Comparison of ENCODE assay signal across 2 cellular contexts in the genomic region with DNA sequence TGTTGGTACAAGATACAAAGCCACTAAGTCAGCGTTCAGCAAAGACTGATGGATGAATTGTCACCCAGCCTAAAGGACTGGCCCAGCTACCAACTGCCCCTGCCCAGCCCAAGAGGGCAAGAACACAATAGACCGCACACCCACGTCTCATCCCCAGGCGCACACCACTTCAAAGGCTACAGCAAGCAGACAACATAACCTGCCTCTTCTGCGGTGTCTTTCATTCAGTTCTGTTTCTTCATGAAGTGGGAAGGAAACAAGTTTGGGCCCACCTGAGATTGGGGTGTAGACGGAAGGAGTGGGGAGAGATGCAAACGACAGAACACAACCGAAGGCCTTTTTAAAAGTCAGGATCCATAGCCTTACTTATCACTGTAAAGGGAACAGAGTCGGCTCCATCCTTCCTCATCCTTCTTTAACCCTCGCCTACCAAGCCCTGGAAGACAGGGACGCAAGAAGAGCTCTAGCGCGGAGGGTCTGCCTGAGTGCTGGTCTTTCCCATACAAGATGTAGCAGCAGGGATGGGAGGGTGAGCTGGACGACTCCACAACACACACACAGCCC.
TF ChIP-seq lines count a peak whose summit lies in the region.

No MANE protein-coding gene starts in this region.

TF ChIP-seq in GM23338, 12 proteins besides CTCF, POLR2A, EP300 and RAD21 (continues in another document):
- TF ChIP-seq STAT1 (IDR thresholded peaks at IDR 0.05; ENCODE audit: unreplicated experiment) (no peak), NANOG (IDR thresholded peaks at IDR 0.05; ENCODE audit: borderline replicate concordance) (no peak), ZNF114 (CRISPR knock-in tag; IDR thresholded peaks at IDR 0.05) (no peak), CREB1 (CRISPR knock-in tag; IDR thresholded peaks at IDR 0.05; ENCODE audit: low read depth) (no peak), ZNF331 (CRISPR knock-in tag; IDR thresholded peaks at IDR 0.05; ENCODE audit: low read depth) (no peak), POLR2AphosphoS5 (IDR thresholded peaks at IDR 0.05; ENCODE audit: low read depth) (no peak), EZH2phosphoT487 (IDR thresholded peaks at IDR 0.05; ENCODE audit: unreplicated experiment) (no peak), JUNB (IDR thresholded peaks at IDR 0.05; ENCODE audit: unreplicated experiment) (no peak), EZH2 (IDR thresholded peaks at IDR 0.05; ENCODE audit: low read depth, unreplicated experiment) (no peak)
- TF ChIP-seq, protein P1, sequence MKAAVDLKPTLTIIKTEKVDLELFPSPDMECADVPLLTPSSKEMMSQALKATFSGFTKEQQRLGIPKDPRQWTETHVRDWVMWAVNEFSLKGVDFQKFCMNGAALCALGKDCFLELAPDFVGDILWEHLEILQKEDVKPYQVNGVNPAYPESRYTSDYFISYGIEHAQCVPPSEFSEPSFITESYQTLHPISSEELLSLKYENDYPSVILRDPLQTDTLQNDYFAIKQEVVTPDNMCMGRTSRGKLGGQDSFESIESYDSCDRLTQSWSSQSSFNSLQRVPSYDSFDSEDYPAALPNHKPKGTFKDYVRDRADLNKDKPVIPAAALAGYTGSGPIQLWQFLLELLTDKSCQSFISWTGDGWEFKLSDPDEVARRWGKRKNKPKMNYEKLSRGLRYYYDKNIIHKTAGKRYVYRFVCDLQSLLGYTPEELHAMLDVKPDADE (IDR thresholded peaks at IDR 0.05): no peak
- TF ChIP-seq, protein P2, sequence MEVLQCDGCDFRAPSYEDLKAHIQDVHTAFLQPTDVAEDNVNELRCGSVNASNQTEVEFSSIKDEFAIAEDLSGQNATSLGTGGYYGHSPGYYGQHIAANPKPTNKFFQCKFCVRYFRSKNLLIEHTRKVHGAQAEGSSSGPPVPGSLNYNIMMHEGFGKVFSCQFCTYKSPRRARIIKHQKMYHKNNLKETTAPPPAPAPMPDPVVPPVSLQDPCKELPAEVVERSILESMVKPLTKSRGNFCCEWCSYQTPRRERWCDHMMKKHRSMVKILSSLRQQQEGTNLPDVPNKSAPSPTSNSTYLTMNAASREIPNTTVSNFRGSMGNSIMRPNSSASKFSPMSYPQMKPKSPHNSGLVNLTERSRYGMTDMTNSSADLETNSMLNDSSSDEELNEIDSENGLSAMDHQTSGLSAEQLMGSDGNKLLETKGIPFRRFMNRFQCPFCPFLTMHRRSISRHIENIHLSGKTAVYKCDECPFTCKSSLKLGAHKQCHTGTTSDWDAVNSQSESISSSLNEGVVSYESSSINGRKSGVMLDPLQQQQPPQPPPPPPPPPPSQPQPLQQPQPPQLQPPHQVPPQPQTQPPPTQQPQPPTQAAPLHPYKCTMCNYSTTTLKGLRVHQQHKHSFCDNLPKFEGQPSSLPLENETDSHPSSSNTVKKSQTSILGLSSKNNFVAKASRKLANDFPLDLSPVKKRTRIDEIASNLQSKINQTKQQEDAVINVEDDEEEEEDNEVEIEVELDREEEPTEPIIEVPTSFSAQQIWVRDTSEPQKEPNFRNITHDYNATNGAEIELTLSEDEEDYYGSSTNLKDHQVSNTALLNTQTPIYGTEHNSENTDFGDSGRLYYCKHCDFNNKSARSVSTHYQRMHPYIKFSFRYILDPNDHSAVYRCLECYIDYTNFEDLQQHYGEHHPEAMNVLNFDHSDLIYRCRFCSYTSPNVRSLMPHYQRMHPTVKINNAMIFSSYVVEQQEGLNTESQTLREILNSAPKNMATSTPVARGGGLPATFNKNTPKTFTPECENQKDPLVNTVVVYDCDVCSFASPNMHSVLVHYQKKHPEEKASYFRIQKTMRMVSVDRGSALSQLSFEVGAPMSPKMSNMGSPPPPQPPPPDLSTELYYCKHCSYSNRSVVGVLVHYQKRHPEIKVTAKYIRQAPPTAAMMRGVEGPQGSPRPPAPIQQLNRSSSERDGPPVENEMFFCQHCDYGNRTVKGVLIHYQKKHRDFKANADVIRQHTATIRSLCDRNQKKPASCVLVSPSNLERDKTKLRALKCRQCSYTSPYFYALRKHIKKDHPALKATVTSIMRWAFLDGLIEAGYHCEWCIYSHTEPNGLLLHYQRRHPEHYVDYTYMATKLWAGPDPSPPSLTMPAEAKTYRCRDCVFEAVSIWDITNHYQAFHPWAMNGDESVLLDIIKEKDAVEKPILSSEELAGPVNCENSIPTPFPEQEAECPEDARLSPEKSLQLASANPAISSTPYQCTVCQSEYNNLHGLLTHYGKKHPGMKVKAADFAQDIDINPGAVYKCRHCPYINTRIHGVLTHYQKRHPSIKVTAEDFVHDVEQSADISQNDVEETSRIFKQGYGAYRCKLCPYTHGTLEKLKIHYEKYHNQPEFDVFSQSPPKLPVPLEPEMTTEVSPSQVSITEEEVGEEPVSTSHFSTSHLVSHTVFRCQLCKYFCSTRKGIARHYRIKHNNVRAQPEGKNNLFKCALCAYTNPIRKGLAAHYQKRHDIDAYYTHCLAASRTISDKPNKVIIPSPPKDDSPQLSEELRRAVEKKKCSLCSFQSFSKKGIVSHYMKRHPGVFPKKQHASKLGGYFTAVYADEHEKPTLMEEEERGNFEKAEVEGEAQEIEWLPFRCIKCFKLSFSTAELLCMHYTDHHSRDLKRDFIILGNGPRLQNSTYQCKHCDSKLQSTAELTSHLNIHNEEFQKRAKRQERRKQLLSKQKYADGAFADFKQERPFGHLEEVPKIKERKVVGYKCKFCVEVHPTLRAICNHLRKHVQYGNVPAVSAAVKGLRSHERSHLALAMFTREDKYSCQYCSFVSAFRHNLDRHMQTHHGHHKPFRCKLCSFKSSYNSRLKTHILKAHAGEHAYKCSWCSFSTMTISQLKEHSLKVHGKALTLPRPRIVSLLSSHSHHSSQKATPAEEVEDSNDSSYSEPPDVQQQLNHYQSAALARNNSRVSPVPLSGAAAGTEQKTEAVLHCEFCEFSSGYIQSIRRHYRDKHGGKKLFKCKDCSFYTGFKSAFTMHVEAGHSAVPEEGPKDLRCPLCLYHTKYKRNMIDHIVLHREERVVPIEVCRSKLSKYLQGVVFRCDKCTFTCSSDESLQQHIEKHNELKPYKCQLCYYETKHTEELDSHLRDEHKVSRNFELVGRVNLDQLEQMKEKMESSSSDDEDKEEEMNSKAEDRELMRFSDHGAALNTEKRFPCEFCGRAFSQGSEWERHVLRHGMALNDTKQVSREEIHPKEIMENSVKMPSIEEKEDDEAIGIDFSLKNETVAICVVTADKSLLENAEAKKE (CRISPR knock-in tag; IDR thresholded peaks at IDR 0.05): no peak

TF ChIP-seq in HepG2, 621 proteins besides CTCF, POLR2A, EP300 and RAD21 (continues in another document):
- TF ChIP-seq BRD4 (CRISPR knock-in tag; IDR thresholded peaks at IDR 0.05): peak; percentile 16; the same call in 1 of the 2 replicates
- TF ChIP-seq, protein P3, sequence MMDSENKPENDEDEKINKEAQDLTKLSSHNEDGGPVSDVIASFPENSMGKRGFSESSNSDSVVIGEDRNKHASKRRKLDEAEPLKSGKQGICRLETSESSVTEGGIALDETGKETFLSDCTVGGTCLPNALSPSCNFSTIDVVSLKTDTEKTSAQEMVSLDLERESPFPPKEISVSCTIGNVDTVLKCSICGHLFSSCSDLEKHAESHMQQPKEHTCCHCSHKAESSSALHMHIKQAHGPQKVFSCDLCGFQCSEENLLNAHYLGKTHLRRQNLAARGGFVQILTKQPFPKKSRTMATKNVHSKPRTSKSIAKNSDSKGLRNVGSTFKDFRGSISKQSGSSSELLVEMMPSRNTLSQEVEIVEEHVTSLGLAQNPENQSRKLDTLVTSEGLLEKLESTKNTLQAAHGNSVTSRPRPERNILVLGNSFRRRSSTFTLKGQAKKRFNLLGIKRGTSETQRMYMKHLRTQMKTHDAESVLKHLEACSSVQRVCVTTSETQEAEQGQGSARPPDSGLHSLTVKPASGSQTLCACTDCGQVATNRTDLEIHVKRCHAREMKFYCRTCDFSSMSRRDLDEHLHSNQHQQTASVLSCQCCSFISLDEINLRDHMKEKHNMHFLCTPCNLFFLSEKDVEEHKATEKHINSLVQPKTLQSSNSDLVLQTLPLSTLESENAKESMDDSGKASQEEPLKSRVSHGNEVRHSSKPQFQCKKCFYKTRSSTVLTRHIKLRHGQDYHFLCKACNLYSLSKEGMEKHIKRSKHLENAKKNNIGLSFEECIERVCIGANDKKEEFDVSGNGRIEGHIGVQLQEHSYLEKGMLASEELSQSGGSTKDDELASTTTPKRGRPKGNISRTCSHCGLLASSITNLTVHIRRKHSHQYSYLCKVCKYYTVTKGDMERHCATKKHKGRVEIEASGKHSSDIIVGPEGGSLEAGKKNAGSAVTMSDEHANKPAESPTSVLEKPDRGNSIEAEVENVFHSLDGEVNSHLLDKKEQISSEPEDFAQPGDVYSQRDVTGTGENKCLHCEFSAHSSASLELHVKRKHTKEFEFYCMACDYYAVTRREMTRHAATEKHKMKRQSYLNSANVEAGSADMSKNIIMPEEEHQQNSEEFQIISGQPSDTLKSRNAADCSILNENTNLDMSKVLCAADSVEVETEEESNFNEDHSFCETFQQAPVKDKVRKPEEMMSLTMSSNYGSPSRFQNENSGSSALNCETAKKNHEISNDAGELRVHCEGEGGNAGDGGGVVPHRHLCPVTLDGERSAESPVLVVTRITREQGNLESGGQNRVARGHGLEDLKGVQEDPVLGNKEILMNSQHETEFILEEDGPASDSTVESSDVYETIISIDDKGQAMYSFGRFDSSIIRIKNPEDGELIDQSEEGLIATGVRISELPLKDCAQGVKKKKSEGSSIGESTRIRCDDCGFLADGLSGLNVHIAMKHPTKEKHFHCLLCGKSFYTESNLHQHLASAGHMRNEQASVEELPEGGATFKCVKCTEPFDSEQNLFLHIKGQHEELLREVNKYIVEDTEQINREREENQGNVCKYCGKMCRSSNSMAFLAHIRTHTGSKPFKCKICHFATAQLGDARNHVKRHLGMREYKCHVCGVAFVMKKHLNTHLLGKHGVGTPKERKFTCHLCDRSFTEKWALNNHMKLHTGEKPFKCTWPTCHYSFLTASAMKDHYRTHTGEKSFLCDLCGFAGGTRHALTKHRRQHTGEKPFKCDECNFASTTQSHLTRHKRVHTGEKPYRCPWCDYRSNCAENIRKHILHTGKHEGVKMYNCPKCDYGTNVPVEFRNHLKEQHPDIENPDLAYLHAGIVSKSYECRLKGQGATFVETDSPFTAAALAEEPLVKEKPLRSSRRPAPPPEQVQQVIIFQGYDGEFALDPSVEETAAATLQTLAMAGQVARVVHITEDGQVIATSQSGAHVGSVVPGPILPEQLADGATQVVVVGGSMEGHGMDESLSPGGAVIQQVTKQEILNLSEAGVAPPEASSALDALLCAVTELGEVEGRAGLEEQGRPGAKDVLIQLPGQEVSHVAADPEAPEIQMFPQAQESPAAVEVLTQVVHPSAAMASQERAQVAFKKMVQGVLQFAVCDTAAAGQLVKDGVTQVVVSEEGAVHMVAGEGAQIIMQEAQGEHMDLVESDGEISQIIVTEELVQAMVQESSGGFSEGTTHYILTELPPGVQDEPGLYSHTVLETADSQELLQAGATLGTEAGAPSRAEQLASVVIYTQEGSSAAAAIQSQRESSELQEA (CRISPR knock-in tag; IDR thresholded peaks at IDR 0.05; ENCODE audit: not compliant biosample characterization): peak; percentile 26
- 0 out of 2 replicates have a peak, but pooled peaks have one; percentile 56 for TF ChIP-seq GTF3A (CRISPR knock-in tag; conservative IDR thresholded peaks at IDR 0.05)
- TF ChIP-seq, protein P4, sequence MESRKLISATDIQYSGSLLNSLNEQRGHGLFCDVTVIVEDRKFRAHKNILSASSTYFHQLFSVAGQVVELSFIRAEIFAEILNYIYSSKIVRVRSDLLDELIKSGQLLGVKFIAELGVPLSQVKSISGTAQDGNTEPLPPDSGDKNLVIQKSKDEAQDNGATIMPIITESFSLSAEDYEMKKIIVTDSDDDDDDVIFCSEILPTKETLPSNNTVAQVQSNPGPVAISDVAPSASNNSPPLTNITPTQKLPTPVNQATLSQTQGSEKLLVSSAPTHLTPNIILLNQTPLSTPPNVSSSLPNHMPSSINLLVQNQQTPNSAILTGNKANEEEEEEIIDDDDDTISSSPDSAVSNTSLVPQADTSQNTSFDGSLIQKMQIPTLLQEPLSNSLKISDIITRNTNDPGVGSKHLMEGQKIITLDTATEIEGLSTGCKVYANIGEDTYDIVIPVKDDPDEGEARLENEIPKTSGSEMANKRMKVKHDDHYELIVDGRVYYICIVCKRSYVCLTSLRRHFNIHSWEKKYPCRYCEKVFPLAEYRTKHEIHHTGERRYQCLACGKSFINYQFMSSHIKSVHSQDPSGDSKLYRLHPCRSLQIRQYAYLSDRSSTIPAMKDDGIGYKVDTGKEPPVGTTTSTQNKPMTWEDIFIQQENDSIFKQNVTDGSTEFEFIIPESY (CRISPR knock-in tag; IDR thresholded peaks at IDR 0.05): 0 out of 2 replicates have a peak, but pooled peaks have one; percentile 19
- TF ChIP-seq, protein P5, sequence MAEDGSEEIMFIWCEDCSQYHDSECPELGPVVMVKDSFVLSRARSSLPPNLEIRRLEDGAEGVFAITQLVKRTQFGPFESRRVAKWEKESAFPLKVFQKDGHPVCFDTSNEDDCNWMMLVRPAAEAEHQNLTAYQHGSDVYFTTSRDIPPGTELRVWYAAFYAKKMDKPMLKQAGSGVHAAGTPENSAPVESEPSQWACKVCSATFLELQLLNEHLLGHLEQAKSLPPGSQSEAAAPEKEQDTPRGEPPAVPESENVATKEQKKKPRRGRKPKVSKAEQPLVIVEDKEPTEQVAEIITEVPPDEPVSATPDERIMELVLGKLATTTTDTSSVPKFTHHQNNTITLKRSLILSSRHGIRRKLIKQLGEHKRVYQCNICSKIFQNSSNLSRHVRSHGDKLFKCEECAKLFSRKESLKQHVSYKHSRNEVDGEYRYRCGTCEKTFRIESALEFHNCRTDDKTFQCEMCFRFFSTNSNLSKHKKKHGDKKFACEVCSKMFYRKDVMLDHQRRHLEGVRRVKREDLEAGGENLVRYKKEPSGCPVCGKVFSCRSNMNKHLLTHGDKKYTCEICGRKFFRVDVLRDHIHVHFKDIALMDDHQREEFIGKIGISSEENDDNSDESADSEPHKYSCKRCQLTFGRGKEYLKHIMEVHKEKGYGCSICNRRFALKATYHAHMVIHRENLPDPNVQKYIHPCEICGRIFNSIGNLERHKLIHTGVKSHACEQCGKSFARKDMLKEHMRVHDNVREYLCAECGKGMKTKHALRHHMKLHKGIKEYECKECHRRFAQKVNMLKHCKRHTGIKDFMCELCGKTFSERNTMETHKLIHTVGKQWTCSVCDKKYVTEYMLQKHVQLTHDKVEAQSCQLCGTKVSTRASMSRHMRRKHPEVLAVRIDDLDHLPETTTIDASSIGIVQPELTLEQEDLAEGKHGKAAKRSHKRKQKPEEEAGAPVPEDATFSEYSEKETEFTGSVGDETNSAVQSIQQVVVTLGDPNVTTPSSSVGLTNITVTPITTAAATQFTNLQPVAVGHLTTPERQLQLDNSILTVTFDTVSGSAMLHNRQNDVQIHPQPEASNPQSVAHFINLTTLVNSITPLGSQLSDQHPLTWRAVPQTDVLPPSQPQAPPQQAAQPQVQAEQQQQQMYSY (CRISPR knock-in tag; IDR thresholded peaks at IDR 0.05): no peak
- no peak for TF ChIP-seq SOX6 (IDR thresholded peaks at IDR 0.05)
- TF ChIP-seq SOX6 (CRISPR knock-in tag; IDR thresholded peaks at IDR 0.05): 0 out of 2 replicates have a peak, but pooled peaks have one; percentile 17
- peak; percentile 63; the same call in 1 of the 2 replicates for TF ChIP-seq ZSCAN22 (CRISPR knock-in tag; IDR thresholded peaks at IDR 0.05)
- peak; percentile 12; the same call in 1 of the 2 replicates for TF ChIP-seq KDM5A (IDR thresholded peaks at IDR 0.05; ENCODE audit: borderline replicate concordance, low read length)
- TF ChIP-seq SAP130 (CRISPR knock-in tag; IDR thresholded peaks at IDR 0.05; ENCODE audit: low read depth): no peak
- TF ChIP-seq PITX1 (CRISPR knock-in tag; IDR thresholded peaks at IDR 0.05): 0 out of 2 replicates have a peak, but pooled peaks have one; percentile 43
- TF ChIP-seq POLR2AphosphoS2 (IDR thresholded peaks at IDR 0.05; ENCODE audit: low read depth, low read length): no peak
